ENCODE assay signal across 8 cellular contexts in genomic region chr2:124027182-124027581, GRCh38. TPM values are rescaled to one million over a fixed set of nuclear protein-coding genes. Genes with fewer than 3 reads are reported as not detected.
A peak's percentile ranks its signal among the peaks of the same experiment; 100 is the strongest.
DNase-seq lines count a peak whose midpoint lies in the region; ATAC-seq and FAIRE-seq lines count a peak whose summit lies in the region.

No MANE protein-coding gene starts in this region.

- H3K27me3 ChIP-seq in small intestine (ENCODE audit: control insufficient read depth in 2 of 2, insufficient read depth in 2 of 2, low read length in 2 of 2): peaks cover 0 to 3% of the 10 kb centered on the region in 2 donors

- H3K9me3 ChIP-seq in small intestine (ENCODE audit: control insufficient read depth, low read depth): no peaks in the 10 kb centered on the region

- H3K36me3 ChIP-seq in small intestine (ENCODE audit: control insufficient read depth in 2 of 2, insufficient read depth in 2 of 2, low read length in 2 of 2): no peaks in the 10 kb centered on the region

- ATAC-seq in GM18511 (IDR thresholded peaks at IDR 0.05; ENCODE audit: unreplicated experiment): peak; percentile 95
- ATAC-seq in HG03025 (IDR thresholded peaks at IDR 0.05; ENCODE audit: low FRiP score, unreplicated experiment): peak; percentile 92

- no peak overlapping the region for H3K4me3 ChIP-seq in small intestine (ENCODE audit: low read depth in 1 of 2, low read length in 2 of 2)

- 0 to 1% (median 0%) methylated on average over 4 of the region's 4 CpGs for WGBS in small intestine, 3 donors

- DNase-seq in A172 (ENCODE audit: low spot score): peak; percentile 42
- DNase-seq in NCI-H2029 (lab: John Stamatoyannopoulos, UW): peak; percentile 92
- peak; percentile 1 to 53 for DNase-seq in SW 1271 (lab: John Stamatoyannopoulos, UW)
- DNase-seq in glomerular visceral epithelial cell (ENCODE audit: extremely low spot score): peak; percentile 8
- peak; percentile 64 for DNase-seq in small intestine
- no peak for DNase-seq in stimulated activated naive CD4-positive, alpha-beta T cell treated with Interleukin-2 at 50 U/mL for 16 hours (lab: John Stamatoyannopoulos, UW)

- no peak for FAIRE-seq in small intestine (lab: Jason Lieb, UNC)

- H3K4me1 ChIP-seq in small intestine (ENCODE audit: control insufficient read depth in 2 of 2, insufficient read depth in 1 of 2, low read depth in 1 of 2, low read length in 1 of 2): no peaks in the 10 kb centered on the region

- H3K27ac ChIP-seq in small intestine (ENCODE audit: low read depth in 1 of 2, low read length in 1 of 2): no peak overlapping the region

RNA-seq across cellular contexts. Expression of gene CNTNAP5, which starts 2.1 kb away (rescaled TPM):
- total RNA-seq in A172 (2014; rRNA removed; shearing (Covaris generic)): not detected in 2 replicates
- under 1 TPM in 1 of 3 donors, not detected in 2; 0.03 TPM for polyA plus RNA-seq in small intestine
